ENCODE assay signal across 8 cellular contexts in genomic region chr15:88331291-88331690, GRCh38.
A peak's percentile ranks its signal among the peaks of the same experiment; 100 is the strongest.
DNase-seq lines count a peak whose midpoint lies in the region; ATAC-seq, FAIRE-seq and TF ChIP-seq lines count a peak whose summit lies in the region.

No MANE protein-coding gene starts in this region.

- no peak overlapping the region for H3K4me3 Mint-ChIP-seq in activated naive CD8-positive, alpha-beta T cell treated with anti-CD3 and anti-CD28 coated beads, Interleukin-2, amount 50 U/mL, for 24 hours

- H3K79me2 ChIP-seq in OCI-LY3 (ENCODE audit: low read length): no peaks in the 10 kb centered on the region
- no peaks in the 10 kb centered on the region for H3K79me2 ChIP-seq in mesendoderm (ENCODE audit: control insufficient read depth, insufficient read depth, low read length)

- no peaks in the 10 kb centered on the region for H3K9me3 ChIP-seq in OCI-LY3 (ENCODE audit: insufficient read depth, low read length)

- H2AFZ ChIP-seq in OCI-LY3 (ENCODE audit: low read depth, low read length): peak overlapping the region; percentile 94

- no peaks in the 10 kb centered on the region for H4K20me1 ChIP-seq in OCI-LY3 (ENCODE audit: insufficient read depth, low read length)

- H3K27me3 ChIP-seq in OCI-LY3 (ENCODE audit: low read depth, low read length) (peaks cover 24% of the 10 kb centered on the region), mesendoderm (ENCODE audit: insufficient read depth, low read length, poor library complexity) (no peaks in the 10 kb centered on the region)

- no peak overlapping the region for H3K27ac Mint-ChIP-seq in activated naive CD8-positive, alpha-beta T cell treated with anti-CD3 and anti-CD28 coated beads, Interleukin-2, amount 50 U/mL, for 24 hours

- peak; percentile 10 to 45 for DNase-seq in activated CD4-positive, alpha-beta T cell treated with anti-CD3 and anti-CD28 coated beads for 24 hours (ENCODE audit: low read depth in 2 of 2)
- DNase-seq in activated CD4-positive, alpha-beta T cell treated with anti-CD3 and anti-CD28 coated beads for 1 hour: no peak
- DNase-seq in activated naive CD8-positive, alpha-beta T cell treated with anti-CD3 and anti-CD28 coated beads, Interleukin-2, amount 50 U/mL, for 24 hours: peak; percentile 70
- DNase-seq in mesendoderm (peak; percentile 88), AG08395 (ENCODE audit: low spot score) (no peak), frontal cortex (ENCODE audit: low spot score in 2 of 2) (no peak)

- no peak overlapping the region for H3K56ac ChIP-seq in mesendoderm (ENCODE audit: low read length)

- H3K4ac ChIP-seq in mesendoderm (ENCODE audit: low read depth, low read length): no peak overlapping the region

- no peak overlapping the region for H2BK120ac ChIP-seq in mesendoderm (ENCODE audit: low read depth, low read length)

- H3K4me3 ChIP-seq in OCI-LY3 (ENCODE audit: low read length): peak overlapping the region; percentile 35
- H3K4me3 ChIP-seq in mesendoderm (ENCODE audit: low read length): no peak overlapping the region

- no peak overlapping the region for H2BK15ac ChIP-seq in mesendoderm (replicated peaks; ENCODE audit: low read depth)

- no peaks in the 10 kb centered on the region for H3K9me3 Mint-ChIP-seq in activated naive CD8-positive, alpha-beta T cell treated with anti-CD3 and anti-CD28 coated beads, Interleukin-2, amount 50 U/mL, for 24 hours

- H2AK5ac ChIP-seq in mesendoderm (ENCODE audit: low read length): no peak overlapping the region

- H3K23ac ChIP-seq in mesendoderm (ENCODE audit: low read length): no peak overlapping the region

- no peaks in the 10 kb centered on the region for H3K4me1 Mint-ChIP-seq in activated naive CD8-positive, alpha-beta T cell treated with anti-CD3 and anti-CD28 coated beads, Interleukin-2, amount 50 U/mL, for 24 hours

- H4K8ac ChIP-seq in mesendoderm (ENCODE audit: low read depth, low read length): no peak overlapping the region

- H4K5ac ChIP-seq in mesendoderm (ENCODE audit: low read length): no peak overlapping the region

- H3K36me3 ChIP-seq in OCI-LY3 (replicated peaks; ENCODE audit: low read depth, low read length) (no peaks in the 10 kb centered on the region), mesendoderm (ENCODE audit: control insufficient read depth, insufficient read depth, low read length) (no peaks in the 10 kb centered on the region)

- H3K79me1 ChIP-seq in mesendoderm (ENCODE audit: low read length): no peaks in the 10 kb centered on the region

- H3K27me3 Mint-ChIP-seq in activated naive CD8-positive, alpha-beta T cell treated with anti-CD3 and anti-CD28 coated beads, Interleukin-2, amount 50 U/mL, for 24 hours: peaks cover 11% of the 10 kb centered on the region

- H3K27ac ChIP-seq in OCI-LY3 (ENCODE audit: low read length) (no peak overlapping the region), mesendoderm (ENCODE audit: low read depth, low read length) (no peak overlapping the region)

- TF ChIP-seq CTCF in OCI-LY3 (IDR thresholded peaks at IDR 0.05; ENCODE audit: low read depth, low read length): peak; percentile 93

- H3K4me1 ChIP-seq in OCI-LY3 (ENCODE audit: low read length) (peaks cover 2% of the 10 kb centered on the region; the same call in 1 of the 2 replicates), mesendoderm (ENCODE audit: control insufficient read depth, low read depth, low read length) (no peaks in the 10 kb centered on the region)

- WGBS in mesendoderm (ENCODE audit: extremely low coverage, insufficient coverage, low lambda C conversion rate): no CpG with 5 or more reads among the region's 8 CpGs

- no peak overlapping the region for H2BK5ac ChIP-seq in mesendoderm (ENCODE audit: low read length)

- H3K9ac ChIP-seq in OCI-LY3 (ENCODE audit: low read length) (no peak overlapping the region; the same call in 1 of the 2 replicates), mesendoderm (ENCODE audit: low read length) (no peak overlapping the region)

- no peak for FAIRE-seq in frontal cortex (lab: Jason Lieb, UNC)

- H3K4me2 ChIP-seq in OCI-LY3 (ENCODE audit: low read length) (peak overlapping the region; percentile 54), mesendoderm (ENCODE audit: low read length) (no peak overlapping the region)

- H3K18ac ChIP-seq in mesendoderm (ENCODE audit: low read length): no peak overlapping the region

- peak; percentile 59 for ATAC-seq in HG02884 (IDR thresholded peaks at IDR 0.05; ENCODE audit: unreplicated experiment)
- peak; percentile 71 for ATAC-seq in activated naive CD8-positive, alpha-beta T cell treated with anti-CD3 and anti-CD28 coated beads, Interleukin-2, amount 50 U/mL, for 24 hours

- no peaks in the 10 kb centered on the region for H3K36me3 Mint-ChIP-seq in activated naive CD8-positive, alpha-beta T cell treated with anti-CD3 and anti-CD28 coated beads, Interleukin-2, amount 50 U/mL, for 24 hours (ENCODE audit: low read depth)

Comparison
In these comparisons a context has a peak if more than half of its experiments do, and no peak if none do; other contexts are left out.
1. DNase-seq: peak in activated CD4-positive, alpha-beta T cell treated with anti-CD3 and anti-CD28 coated beads for 24 hours (2 of 2), activated naive CD8-positive, alpha-beta T cell treated with anti-CD3 and anti-CD28 coated beads, Interleukin-2, amount 50 U/mL, for 24 hours (single experiment) and mesendoderm (single experiment); none in activated CD4-positive, alpha-beta T cell treated with anti-CD3 and anti-CD28 coated beads for 1 hour (single experiment), AG08395 (single experiment) and frontal cortex (0 of 2).